23 cellular contexts compared by ENCODE assay signal in genomic region chr2:241514545-241514944, GRCh38.
A peak's percentile ranks its signal among the peaks of the same experiment; 100 is the strongest.
DNase-seq lines count a peak whose midpoint lies in the region.
"Had no signal": no experiment of that assay in that cellular context is flagged by ENCODE, and none has a peak within 500 bp of the region (broad histone marks: within the 10 kb centered on the region; RNA-seq: fewer than 3 reads in every experiment).

No MANE protein-coding gene starts in this region.

- DNase-seq in EH (ENCODE audit: low read depth), result peak; percentile 44
- peak; percentile 33 for DNase-seq in HS-5 (ENCODE audit: low read depth)
- peak; percentile 13 for DNase-seq in amniotic epithelial cell (ENCODE audit: low read depth)
- DNase-seq in iris pigment epithelial cell (ENCODE audit: low read depth), result peak; percentile 43
- no peak for DNase-seq in activated CD8-positive, alpha-beta memory T cell treated with anti-CD3 and anti-CD28 coated beads, Interleukin-2, amount 50 U/mL, for 4 hours
- no peak for DNase-seq in DMS114 treated with DMSO at 0.1 percent for 48 hours (lab: John Stamatoyannopoulos, UW; ENCODE audit: unreplicated experiment)
- no peak for DNase-seq in retina
- DNase-seq: activated CD4-positive, alpha-beta memory T cell treated with anti-CD3 and anti-CD28 coated beads, Interleukin-2, amount 10 ng/mL, durations not matched to agents 7 days and 5 days; activated effector memory CD4-positive, alpha-beta T cell treated with Interleukin-2 at 50 U/mL for 16 hours; activated naive CD8-positive, alpha-beta T cell treated with anti-CD3 and anti-CD28 coated beads, Interleukin-2, amount 10 ng/mL, durations not matched to agents 7 days and 5 days; Caco-2; caudate nucleus; DND-41; lower lobe of right lung; NCI-H1105 treated with DMSO at 0.1 percent for 48 hours; NCI-H1930; NCI-H524 treated with DMSO at 0.1 percent for 48 hours; NK-92 treated with Interleukin-12 subunit alpha and Interleukin-12 subunit beta, amount 100 ng/mL, for 24 hours; ovary; PC-9; SIG-M5; stimulated activated CD4-positive, alpha-beta T cell treated with anti-CD3 and anti-CD28 coated beads, Interleukin-2, amount 100 ng/mL, for 24 hours; SW 1271 had no signal

Comparison
In these comparisons a context has a peak if more than half of its experiments do, and no peak if none do; other contexts are left out.
1. DNase-seq: peak in EH (single experiment), HS-5 (single experiment), amniotic epithelial cell (single experiment) and iris pigment epithelial cell (single experiment); none in activated CD8-positive, alpha-beta memory T cell treated with anti-CD3 and anti-CD28 coated beads, Interleukin-2, amount 50 U/mL, for 4 hours (single experiment), DMS114 treated with DMSO at 0.1 percent for 48 hours (single experiment) and retina (single experiment).